In the genomic region with DNA sequence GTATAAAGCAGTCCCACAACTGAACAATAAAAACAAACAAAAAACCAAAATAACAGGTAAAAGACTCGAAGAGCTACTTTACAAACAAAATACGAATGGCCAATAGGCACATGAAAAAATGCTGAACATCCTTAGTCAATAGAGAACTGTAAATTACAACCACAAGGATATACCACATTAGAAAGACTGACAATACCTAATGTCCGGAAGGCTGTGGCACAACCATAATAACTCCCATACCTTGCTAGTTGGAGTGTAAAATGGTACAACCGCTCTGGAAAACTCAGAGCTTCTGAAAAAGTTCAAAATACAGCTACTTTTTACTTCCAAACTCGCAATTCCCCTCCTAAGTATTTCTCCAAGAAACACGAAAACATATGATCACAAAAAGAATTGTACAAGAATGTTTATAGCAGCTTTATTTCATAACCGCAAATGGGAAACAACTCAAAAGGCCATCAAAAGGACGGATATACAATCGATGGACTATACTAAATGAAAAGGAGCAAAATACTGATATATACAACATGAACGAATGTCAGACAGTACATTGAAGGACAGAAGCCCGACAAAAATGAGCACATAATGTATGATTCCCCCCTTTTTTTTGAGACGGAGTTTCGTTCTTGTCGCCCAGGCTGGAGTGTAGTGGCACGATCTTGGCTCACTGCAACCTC, we compare ENCODE assay signal across 8 cellular contexts. TPM values are rescaled to one million over a fixed set of nuclear protein-coding genes. Genes with fewer than 3 reads are reported as not detected.
A peak's percentile ranks its signal among the peaks of the same experiment; 100 is the strongest.
DNase-seq lines count a peak whose midpoint lies in the region; ATAC-seq and TF ChIP-seq lines count a peak whose summit lies in the region.

No MANE protein-coding gene starts in this region.

- no peaks in the 10 kb centered on the region for H3K9me3 ChIP-seq in CD8-positive, alpha-beta T cell (ENCODE audit: low read length)
- no peaks in the 10 kb centered on the region for H3K9me3 ChIP-seq in PC-9 (ENCODE audit: insufficient read depth, low read depth)

- H3K4me3 Mint-ChIP-seq in CD8-positive, alpha-beta T cell, result peak overlapping the region; percentile 97
- H3K4me3 Mint-ChIP-seq in endothelial cell (ENCODE audit: unreplicated experiment), result peak overlapping the region; percentile 96
- H3K4me3 Mint-ChIP-seq in osteocyte (ENCODE audit: unreplicated experiment), result peak overlapping the region; percentile 95

- no peak for TF ChIP-seq CTCF in CD8-positive, alpha-beta T cell (IDR thresholded peaks at IDR 0.05)
- no peak for TF ChIP-seq CTCF in PC-9 (conservative IDR thresholded peaks at IDR 0.05)
- TF ChIP-seq CTCF in endothelial cell (IDR thresholded peaks at IDR 0.05; ENCODE audit: unreplicated experiment), result no peak
- no peak for TF ChIP-seq CTCF in osteocyte (IDR thresholded peaks at IDR 0.05)

- H3K27ac ChIP-seq in CD8-positive, alpha-beta T cell (ENCODE audit: low read depth, low read length), result peak overlapping the region; percentile 98
- peak overlapping the region; percentile 96 for H3K27ac ChIP-seq in PC-9

- peak overlapping the region; percentile 81 for H3K4me3 ChIP-seq in CD8-positive, alpha-beta T cell (ENCODE audit: low read depth, low read length)
- peak overlapping the region; percentile 99 for H3K4me3 ChIP-seq in PC-9

- no peaks in the 10 kb centered on the region for H3K27me3 ChIP-seq in CD8-positive, alpha-beta T cell (ENCODE audit: insufficient read depth, low read length)
- H3K27me3 ChIP-seq in PC-9 (ENCODE audit: insufficient read depth, low read depth), result no peaks in the 10 kb centered on the region

- ATAC-seq in CD8-positive, alpha-beta T cell, result no peak
- ATAC-seq in HG02884 (IDR thresholded peaks at IDR 0.05; ENCODE audit: unreplicated experiment) (no peak), HG03354 (IDR thresholded peaks at IDR 0.05; ENCODE audit: poor library complexity, severe bottlenecking, unreplicated experiment) (no peak)

- no peaks in the 10 kb centered on the region for H3K9me3 Mint-ChIP-seq in CD8-positive, alpha-beta T cell
- H3K9me3 Mint-ChIP-seq in endothelial cell (ENCODE audit: unreplicated experiment), result peaks cover 3% of the 10 kb centered on the region
- H3K9me3 Mint-ChIP-seq in osteocyte (ENCODE audit: unreplicated experiment), result no peaks in the 10 kb centered on the region

- H2AFZ ChIP-seq in PC-9, result no peak overlapping the region

- peaks cover 40% of the 10 kb centered on the region for H3K4me1 Mint-ChIP-seq in CD8-positive, alpha-beta T cell (ENCODE audit: low read depth)
- H3K4me1 Mint-ChIP-seq in endothelial cell (ENCODE audit: unreplicated experiment) (peaks cover 24% of the 10 kb centered on the region), osteocyte (ENCODE audit: unreplicated experiment) (peaks cover 33% of the 10 kb centered on the region)

- peak overlapping the region; percentile 100 for H3K27ac Mint-ChIP-seq in CD8-positive, alpha-beta T cell
- H3K27ac Mint-ChIP-seq in endothelial cell (ENCODE audit: unreplicated experiment) (peak overlapping the region; percentile 100), osteocyte (ENCODE audit: unreplicated experiment) (peak overlapping the region; percentile 99)

- peaks cover 30% of the 10 kb centered on the region for H3K36me3 Mint-ChIP-seq in CD8-positive, alpha-beta T cell
- H3K36me3 Mint-ChIP-seq in endothelial cell (ENCODE audit: low read depth, unreplicated experiment) (peaks cover 4% of the 10 kb centered on the region), osteocyte (ENCODE audit: unreplicated experiment) (no peaks in the 10 kb centered on the region)

- H3K79me2 ChIP-seq in PC-9 (ENCODE audit: low read depth), result peaks cover 88% of the 10 kb centered on the region

- H4K20me1 ChIP-seq in PC-9 (ENCODE audit: insufficient read depth), result peaks cover 36% of the 10 kb centered on the region

- no peak for DNase-seq in CD8-positive, alpha-beta T cell
- no peak for DNase-seq in PC-9
- no peak for DNase-seq in endothelial cell (ENCODE audit: low spot score)
- DNase-seq in osteocyte (ENCODE audit: extremely low spot score, unreplicated experiment), result no peak
- DNase-seq in HuH-7.5 (ENCODE audit: low spot score), result no peak
- DNase-seq in HPDE6-E6E7 (ENCODE audit: extremely low spot score), result no peak

- H3K9me2 ChIP-seq in PC-9 (ENCODE audit: insufficient read depth), result no peaks in the 10 kb centered on the region

- peaks cover 32% of the 10 kb centered on the region for H3K4me1 ChIP-seq in CD8-positive, alpha-beta T cell (ENCODE audit: insufficient read depth, low read length)
- peaks cover 10% of the 10 kb centered on the region for H3K4me1 ChIP-seq in PC-9 (replicated peaks; ENCODE audit: insufficient read depth)

- no peaks in the 10 kb centered on the region for H3K36me3 ChIP-seq in CD8-positive, alpha-beta T cell (ENCODE audit: insufficient read depth, low read length)
- H3K36me3 ChIP-seq in PC-9 (ENCODE audit: low read depth), result peaks cover 18% of the 10 kb centered on the region

- POLR2A ChIA-PET in CD8-positive, alpha-beta T cell (lab: Charles Lee), result interaction anchor here (0.9 to 5.8 kb wide), 10 partner anchors 34 to 348 kb away, joined by 3 to 67 read pairs (median 42); a partner anchor contains a TSS
- POLR2A ChIA-PET in PC-9 (lab: Charles Lee; ENCODE audit: unreplicated experiment), result interaction anchor here (0.6 kb wide), 1 partner anchor 68 kb away, joined by 4 read pairs; no protein-coding TSS in a partner anchor

- BruUV-seq in PC-9 (replicated peaks; lab: Mats Ljungman, UMichigan), result no TSS peak

- H3K4me2 ChIP-seq in PC-9, result peak overlapping the region; percentile 93

- intact Hi-C loops in CD8-positive, alpha-beta T cell (cut with DNase I, micrococcal nuclease), result loop anchor here (5.0 to 10.0 kb wide), 11 partner anchors 157 to 1202 kb away; a partner anchor contains a TSS
- intact Hi-C loops in PC-9 (cut with micrococcal nuclease; ENCODE audit: unreplicated experiment), result loop anchor here (5.0 kb wide), 6 partner anchors 53 to 638 kb away; a partner anchor contains a TSS

- CTCF ChIA-PET in CD8-positive, alpha-beta T cell (lab: Charles Lee), result interaction anchor here (1.3 to 1.8 kb wide), 3 partner anchors 17 to 124 kb away, joined by 3 to 6 read pairs (median 4); a partner anchor contains a TSS
- CTCF ChIA-PET in PC-9 (lab: Charles Lee), result interaction anchor here (0.7 kb wide), 2 partner anchors 140 to 434 kb away, joined by 3 read pairs; a partner anchor contains a TSS

- H3K27me3 Mint-ChIP-seq in CD8-positive, alpha-beta T cell (ENCODE audit: low read depth), result no peaks in the 10 kb centered on the region
- H3K27me3 Mint-ChIP-seq in endothelial cell (ENCODE audit: unreplicated experiment) (peaks cover 8% of the 10 kb centered on the region), osteocyte (ENCODE audit: unreplicated experiment) (no peaks in the 10 kb centered on the region)

- H3F3A ChIP-seq in PC-9 (ENCODE audit: insufficient read depth, low read depth), result peaks cover 33% of the 10 kb centered on the region

RNA-seq across cellular contexts. Expression of a gene that starts 2.3 kb away (rescaled TPM):
- 10 to 100 TPM; 22.3 to 25.3 TPM for total RNA-seq in CD8-positive, alpha-beta T cell
- total RNA-seq in PC-9 (2021) (307 and 340 TPM in 2 replicates), endothelial cell (ENCODE audit: unreplicated experiment) (95.5 TPM), osteocyte (98.7 and 99.5 TPM in 2 replicates)

RNA-seq across cellular contexts. Expression of a gene that starts 3.3 kb away (rescaled TPM):
- 1 to 10 TPM; 5.2 to 6.6 TPM for total RNA-seq in CD8-positive, alpha-beta T cell
- 31.9 and 37.2 TPM in 2 replicates for total RNA-seq in PC-9 (2021)
- total RNA-seq in endothelial cell (ENCODE audit: unreplicated experiment), result 21.3 TPM
- total RNA-seq in osteocyte, result 11.8 and 13.4 TPM in 2 replicates

RNA-seq across cellular contexts. Expression of a gene that starts 20.0 kb away (rescaled TPM):
- not detected for total RNA-seq in CD8-positive, alpha-beta T cell
- total RNA-seq in PC-9 (2021) (1.5 and 1.6 TPM in 2 replicates), endothelial cell (ENCODE audit: unreplicated experiment) (61.9 TPM), osteocyte (12.3 and 12.7 TPM in 2 replicates)

RNA-seq across cellular contexts. Expression of a gene that starts 32.5 kb away (rescaled TPM):
- not detected for total RNA-seq in CD8-positive, alpha-beta T cell
- 10.6 and 11.6 TPM in 2 replicates for total RNA-seq in PC-9 (2021)
- 0.72 TPM for total RNA-seq in endothelial cell (ENCODE audit: unreplicated experiment)
- 0.03 and 0.05 TPM in 2 replicates for total RNA-seq in osteocyte

RNA-seq across cellular contexts. Expression of a gene that starts 34.3 kb away (rescaled TPM):
- under 1 TPM in 1 of 2 experiments, not detected in 1; 0.22 TPM for total RNA-seq in CD8-positive, alpha-beta T cell
- total RNA-seq in PC-9 (2021), result 0.63 and 0.73 TPM in 2 replicates
- 10.4 TPM for total RNA-seq in endothelial cell (ENCODE audit: unreplicated experiment)
- total RNA-seq in osteocyte, result 2.4 and 3.0 TPM in 2 replicates
